Comparison of ENCODE assay signal across 9 cellular contexts in genomic region chr19:11338164-11338563, GRCh38. TPM values are rescaled to one million over a fixed set of nuclear protein-coding genes. Genes with fewer than 3 reads are reported as not detected.
A peak's percentile ranks its signal among the peaks of the same experiment; 100 is the strongest.
DNase-seq lines count a peak whose midpoint lies in the region; ATAC-seq and TF ChIP-seq lines count a peak whose summit lies in the region.
"Had no signal": no experiment of that assay in that cellular context is flagged by ENCODE, and none has a peak within 500 bp of the region (broad histone marks: within the 10 kb centered on the region; RNA-seq: fewer than 3 reads in every experiment).

No MANE protein-coding gene starts in this region.

- peaks cover 15 to 16% of the 10 kb centered on the region in 2 experiments for H3K36me3 ChIP-seq in HCT116 (ENCODE audit: control insufficient read depth in 1 of 2, insufficient read depth in 2 of 2, low read length in 2 of 2)

- no peaks in the 10 kb centered on the region for H3K9me2 ChIP-seq in HCT116 (ENCODE audit: insufficient read depth)

- H4K20me1 ChIP-seq in HCT116 (ENCODE audit: insufficient read depth): no peaks in the 10 kb centered on the region

- ATAC-seq in HCT116 (no peak), GM18909 (IDR thresholded peaks at IDR 0.05; ENCODE audit: poor library complexity, unreplicated experiment) (no peak), GM19467 (IDR thresholded peaks at IDR 0.05; ENCODE audit: unreplicated experiment) (no peak)
- ATAC-seq in stimulated activated effector memory CD8-positive, alpha-beta T cell treated with anti-CD3 and anti-CD28 coated beads, Interleukin-12 subunit alpha, Interleukin-12 subunit beta, amount 100 ng/mL, for 72 hours: no peak

- no peak for TF ChIP-seq POLR2A in HCT116 (IDR thresholded peaks at IDR 0.05; ENCODE audit: borderline replicate concordance, extremely low read depth, insufficient read depth, insufficient read length)

- H3K79me2 ChIP-seq in HCT116 (ENCODE audit: insufficient read depth, low read length): no peaks in the 10 kb centered on the region

- POLR2A ChIA-PET in HCT116 (lab: Charles Lee): no interaction called here

- RAD21 ChIA-PET in HCT116 (lab: Charles Lee; ENCODE audit: low non-redundant PET in 1 of 2, low total read pairs in 2 of 2, uncharacterized antibody in 2 of 2, unreplicated experiment in 2 of 2): no interaction called here

- CTCF ChIA-PET in HCT116 (lab: Charles Lee): interaction anchor here (1.6 kb wide), 1 partner anchor 43 kb away, joined by 3 read pairs; no protein-coding TSS in a partner anchor

- peaks cover 17% of the 10 kb centered on the region for H3K4me1 Mint-ChIP-seq in activated T-helper 1 cell treated with anti-CD3 and anti-CD28 coated beads, Interleukin-12 subunit alpha, Interleukin-12 subunit beta, Interleukin-2, Interleukin-4 antibody, amounts not matched to agents 30 ng/mL and 10 ng/mL and 1 ng/mL, durations not matched to agents 14 hours and 24 hours and 36 hours (ENCODE audit: low read depth)
- H3K4me1 Mint-ChIP-seq in stimulated activated effector memory CD8-positive, alpha-beta T cell treated with anti-CD3 and anti-CD28 coated beads, Interleukin-12 subunit alpha, Interleukin-12 subunit beta, amount 100 ng/mL, for 72 hours: peaks cover 16% of the 10 kb centered on the region

- H3K27me3 ChIP-seq in HCT116 (ENCODE audit: insufficient read depth, low read length) (no peaks in the 10 kb centered on the region), layer of hippocampus (ENCODE audit: control insufficient read depth, insufficient read depth, low read length) (no peaks in the 10 kb centered on the region)

- TF ChIP-seq CTCF in HCT116 (IDR thresholded peaks at IDR 0.05 in 2 of 3, conservative IDR thresholded peaks at IDR 0.05 in 1 of 3; ENCODE audit: borderline replicate concordance in 1 of 3, insufficient read depth in 1 of 3, low read depth in 2 of 3, low read length in 2 of 3): no peak

- no peaks in the 10 kb centered on the region for H3K9me3 Mint-ChIP-seq in activated T-helper 1 cell treated with anti-CD3 and anti-CD28 coated beads, Interleukin-12 subunit alpha, Interleukin-12 subunit beta, Interleukin-2, Interleukin-4 antibody, amounts not matched to agents 30 ng/mL and 10 ng/mL and 1 ng/mL, durations not matched to agents 14 hours and 24 hours and 36 hours
- no peaks in the 10 kb centered on the region for H3K9me3 Mint-ChIP-seq in stimulated activated effector memory CD8-positive, alpha-beta T cell treated with anti-CD3 and anti-CD28 coated beads, Interleukin-12 subunit alpha, Interleukin-12 subunit beta, amount 100 ng/mL, for 72 hours

- no peaks in the 10 kb centered on the region for H3K27me3 Mint-ChIP-seq in activated T-helper 1 cell treated with anti-CD3 and anti-CD28 coated beads, Interleukin-12 subunit alpha, Interleukin-12 subunit beta, Interleukin-2, Interleukin-4 antibody, amounts not matched to agents 30 ng/mL and 10 ng/mL and 1 ng/mL, durations not matched to agents 14 hours and 24 hours and 36 hours (ENCODE audit: insufficient read depth)

- no peak overlapping the region for H3K9ac ChIP-seq in HCT116 (ENCODE audit: low read length)

- peaks cover 12% of the 10 kb centered on the region for H3K36me3 Mint-ChIP-seq in activated T-helper 1 cell treated with anti-CD3 and anti-CD28 coated beads, Interleukin-12 subunit alpha, Interleukin-12 subunit beta, Interleukin-2, Interleukin-4 antibody, amounts not matched to agents 30 ng/mL and 10 ng/mL and 1 ng/mL, durations not matched to agents 14 hours and 24 hours and 36 hours (ENCODE audit: low read depth)
- peaks cover 44% of the 10 kb centered on the region for H3K36me3 Mint-ChIP-seq in stimulated activated effector memory CD8-positive, alpha-beta T cell treated with anti-CD3 and anti-CD28 coated beads, Interleukin-12 subunit alpha, Interleukin-12 subunit beta, amount 100 ng/mL, for 72 hours

- H3K4me3 Mint-ChIP-seq in activated T-helper 1 cell treated with anti-CD3 and anti-CD28 coated beads, Interleukin-12 subunit alpha, Interleukin-12 subunit beta, Interleukin-2, Interleukin-4 antibody, amounts not matched to agents 30 ng/mL and 10 ng/mL and 1 ng/mL, durations not matched to agents 14 hours and 24 hours and 36 hours: peak overlapping the region; percentile 78
- peak overlapping the region; percentile 79 for H3K4me3 Mint-ChIP-seq in stimulated activated effector memory CD8-positive, alpha-beta T cell treated with anti-CD3 and anti-CD28 coated beads, Interleukin-12 subunit alpha, Interleukin-12 subunit beta, amount 100 ng/mL, for 72 hours

- intact Hi-C loops in HCT116 (cut with micrococcal nuclease): no loop called here
- intact Hi-C loops in activated T-helper 1 cell treated with anti-CD3 and anti-CD28 coated beads, Interleukin-12 subunit alpha, Interleukin-12 subunit beta, Interleukin-2, Interleukin-4 antibody, amounts not matched to agents 30 ng/mL and 10 ng/mL and 1 ng/mL, durations not matched to agents 14 hours and 24 hours and 36 hours (cut with micrococcal nuclease): no loop called here

- no peak for TF ChIP-seq RAD21 in HCT116 (IDR thresholded peaks at IDR 0.05; ENCODE audit: low read depth)

- H3K4me1 ChIP-seq in HCT116 (ENCODE audit: control insufficient read depth in 1 of 2, insufficient read depth in 2 of 2, low read length in 2 of 2): peaks cover 10 to 25% of the 10 kb centered on the region in 2 experiments

- H3K4me3 ChIP-seq in HCT116 (replicated peaks in 1 of 2; ENCODE audit: low read depth in 1 of 2, low read length in 2 of 2): no peak overlapping the region

- H3K27ac ChIP-seq in HCT116 (ENCODE audit: low read depth, low read length): no peak overlapping the region
- peak overlapping the region; percentile 87 for H3K27ac ChIP-seq in layer of hippocampus (ENCODE audit: low read depth, low read length)

- peak overlapping the region; percentile 96 for H3K4me2 ChIP-seq in HCT116 (ENCODE audit: low read length)

- no peak overlapping the region for H3K27ac Mint-ChIP-seq in activated T-helper 1 cell treated with anti-CD3 and anti-CD28 coated beads, Interleukin-12 subunit alpha, Interleukin-12 subunit beta, Interleukin-2, Interleukin-4 antibody, amounts not matched to agents 30 ng/mL and 10 ng/mL and 1 ng/mL, durations not matched to agents 14 hours and 24 hours and 36 hours
- H3K27ac Mint-ChIP-seq in stimulated activated effector memory CD8-positive, alpha-beta T cell treated with anti-CD3 and anti-CD28 coated beads, Interleukin-12 subunit alpha, Interleukin-12 subunit beta, amount 100 ng/mL, for 72 hours: peak overlapping the region; percentile 76

- no peak overlapping the region for H2AFZ ChIP-seq in HCT116 (ENCODE audit: low read depth, low read length, poor library complexity, severe bottlenecking)

- peaks cover 0 to 5% of the 10 kb centered on the region in 2 experiments; a peak in 1 of 4 replicates for H3K9me3 ChIP-seq in HCT116 (ENCODE audit: control insufficient read depth in 1 of 2, insufficient read depth in 1 of 2, low read depth in 1 of 2, low read length in 2 of 2)

- BruUV-seq in HCT116 (replicated peaks; lab: Mats Ljungman, UMichigan): no TSS peak

- DNase-seq in HCT116 (ENCODE audit: low read depth, low spot score) (no peak), C1 segment of cervical spinal cord (lab: John Stamatoyannopoulos, UW) (no peak)
- no peak for DNase-seq in activated T-helper 1 cell treated with anti-CD3 and anti-CD28 coated beads, Interleukin-12 subunit alpha, Interleukin-12 subunit beta, Interleukin-2, Interleukin-4 antibody, amounts not matched to agents 30 ng/mL and 10 ng/mL and 1 ng/mL, durations not matched to agents 14 hours and 24 hours and 36 hours (ENCODE audit: low spot score)
- no peak for DNase-seq in stimulated activated effector memory CD8-positive, alpha-beta T cell treated with anti-CD3 and anti-CD28 coated beads, Interleukin-12 subunit alpha, Interleukin-12 subunit beta, amount 100 ng/mL, for 72 hours (ENCODE audit: low spot score in 2 of 2)
- no peak for DNase-seq in activated CD4-positive, alpha-beta T cell treated with anti-CD3 and anti-CD28 coated beads, Interleukin-2, amount 50 U/mL, for 1 hour
- DNase-seq: Kasumi-1 had no signal

TF ChIP-seq in HCT116, 20 proteins besides CTCF, POLR2A, EP300 and RAD21:
- no peak for TF ChIP-seq TCF7L2 (IDR thresholded peaks at IDR 0.05; ENCODE audit: borderline replicate concordance, extremely low read depth, insufficient read depth, insufficient read length)
- no peak for TF ChIP-seq ZNF274 (IDR thresholded peaks at IDR 0.05; ENCODE audit: low read depth, low read length)
- TF ChIP-seq CBX3 (IDR thresholded peaks at IDR 0.05; ENCODE audit: low read depth): no peak
- no peak for TF ChIP-seq POLR2AphosphoS5 (IDR thresholded peaks at IDR 0.05; ENCODE audit: low read depth, low read length)
- no peak for TF ChIP-seq EGR1 (IDR thresholded peaks at IDR 0.05; ENCODE audit: low read depth)
- no peak for TF ChIP-seq SP1 (IDR thresholded peaks at IDR 0.05; ENCODE audit: low read depth)

RNA-seq across cellular contexts. Expression of gene RAB3D, which starts 1.3 kb away (rescaled TPM):
- total RNA-seq in HCT116 (2021; ENCODE audit: unreplicated experiment): 28.9 TPM
- polyA plus RNA-seq in HCT116 (2012): 14.9 and 20.1 TPM in 2 replicates
- total RNA-seq in activated T-helper 1 cell treated with anti-CD3 and anti-CD28 coated beads, Interleukin-12 subunit alpha, Interleukin-12 subunit beta, Interleukin-2, Interleukin-4 antibody, amounts not matched to agents 30 ng/mL and 10 ng/mL and 1 ng/mL, durations not matched to agents 14 hours and 24 hours and 36 hours: 5.9 and 6.9 TPM in 2 replicates

RNA-seq across cellular contexts. Expression of gene TMEM205, which starts 7.9 kb away (rescaled TPM):
- 55.9 TPM for total RNA-seq in HCT116 (2021; ENCODE audit: unreplicated experiment)
- polyA plus RNA-seq in HCT116 (2012): 112 and 115 TPM in 2 replicates
- total RNA-seq in activated T-helper 1 cell treated with anti-CD3 and anti-CD28 coated beads, Interleukin-12 subunit alpha, Interleukin-12 subunit beta, Interleukin-2, Interleukin-4 antibody, amounts not matched to agents 30 ng/mL and 10 ng/mL and 1 ng/mL, durations not matched to agents 14 hours and 24 hours and 36 hours: 26.6 and 31.2 TPM in 2 replicates

RNA-seq across cellular contexts. Expression of gene CCDC159, which starts 8.2 kb away (rescaled TPM):
- 7.7 TPM for total RNA-seq in HCT116 (2021; ENCODE audit: unreplicated experiment)
- polyA plus RNA-seq in HCT116 (2012): 7.1 and 9.6 TPM in 2 replicates
- 10.7 and 14.4 TPM in 2 replicates for total RNA-seq in activated T-helper 1 cell treated with anti-CD3 and anti-CD28 coated beads, Interleukin-12 subunit alpha, Interleukin-12 subunit beta, Interleukin-2, Interleukin-4 antibody, amounts not matched to agents 30 ng/mL and 10 ng/mL and 1 ng/mL, durations not matched to agents 14 hours and 24 hours and 36 hours

RNA-seq across cellular contexts. Expression of gene PLPPR2, which starts 17.1 kb away (rescaled TPM):
- 23.2 TPM for total RNA-seq in HCT116 (2021; ENCODE audit: unreplicated experiment)
- polyA plus RNA-seq in HCT116 (2012): 23.7 and 29.8 TPM in 2 replicates
- 2.0 TPM in 2 replicates for total RNA-seq in activated T-helper 1 cell treated with anti-CD3 and anti-CD28 coated beads, Interleukin-12 subunit alpha, Interleukin-12 subunit beta, Interleukin-2, Interleukin-4 antibody, amounts not matched to agents 30 ng/mL and 10 ng/mL and 1 ng/mL, durations not matched to agents 14 hours and 24 hours and 36 hours

RNA-seq across cellular contexts. Expression of gene SWSAP1, which starts 36.3 kb away (rescaled TPM):
- total RNA-seq in HCT116 (2021; ENCODE audit: unreplicated experiment): 2.5 TPM
- polyA plus RNA-seq in HCT116 (2012): 0.90 and 1.7 TPM in 2 replicates
- total RNA-seq in activated T-helper 1 cell treated with anti-CD3 and anti-CD28 coated beads, Interleukin-12 subunit alpha, Interleukin-12 subunit beta, Interleukin-2, Interleukin-4 antibody, amounts not matched to agents 30 ng/mL and 10 ng/mL and 1 ng/mL, durations not matched to agents 14 hours and 24 hours and 36 hours: 3.2 and 3.9 TPM in 2 replicates
